12 cellular contexts compared by ENCODE assay signal in genomic region chr6:55913213-55914195, GRCh38.
A peak's percentile ranks its signal among the peaks of the same experiment; 100 is the strongest.
DNase-seq lines count a peak whose midpoint lies in the region; ATAC-seq and TF ChIP-seq lines count a peak whose summit lies in the region.
"Had no signal": no experiment of that assay in that cellular context is flagged by ENCODE, and none has a peak within 500 bp of the region (broad histone marks: within the 10 kb centered on the region; RNA-seq: fewer than 3 reads in every experiment).

No MANE protein-coding gene starts in this region.

- TF ChIP-seq POLR2A in GM18505 (IDR thresholded peaks at IDR 0.05; ENCODE audit: borderline replicate concordance, extremely low read depth, insufficient read depth, insufficient read length), result no peak

- ATAC-seq in GM18505 (IDR thresholded peaks at IDR 0.05; ENCODE audit: unreplicated experiment), result peak; percentile 82
- ATAC-seq in stimulated activated naive CD8-positive, alpha-beta T cell treated with anti-CD3 and anti-CD28 coated beads, Interleukin-15, Interleukin-2, amounts not matched to agents 100 U/mL and 50 U/mL, for 24 hours, result no peak
- ATAC-seq: body of pancreas had no signal

- no peak overlapping the region for H3K4me3 ChIP-seq in foreskin fibroblast (ENCODE audit: low read depth in 1 of 2, low read length in 2 of 2)
- H3K4me3 ChIP-seq: body of pancreas, stomach had no signal

- DNase-seq in HEK293T (ENCODE audit: extremely low spot score) (no peak), NCI-H524 (lab: John Stamatoyannopoulos, UW) (peak; percentile 42 to 66), foreskin fibroblast (peak; percentile 4 to 50), cerebellar nuclear complex (lab: John Stamatoyannopoulos, UW) (no peak), NCI-H2107 treated with DMSO at 0.1 percent for 48 hours (lab: John Stamatoyannopoulos, UW; ENCODE audit: unreplicated experiment) (no peak), amniotic stem cell (lab: John Stamatoyannopoulos, UW) (no peak)
- no peak for DNase-seq in stimulated activated naive CD8-positive, alpha-beta T cell treated with anti-CD3 and anti-CD28 coated beads, Interleukin-15, Interleukin-2, amounts not matched to agents 100 U/mL and 50 U/mL, for 24 hours
- DNase-seq: body of pancreas, kidney glomerular epithelial cell, MM.1S, stomach had no signal

- no peak for TF ChIP-seq CTCF in foreskin fibroblast (IDR thresholded peaks at IDR 0.05; ENCODE audit: low read depth, low read length)

- CTCF ChIA-PET in HEK293T (lab: Yijun Ruan, JAX), result no interaction called here

- POLR2A ChIA-PET in HEK293T (lab: Yijun Ruan, JAX), result interaction anchor here (0.6 kb wide), 1 partner anchor 14 kb away, joined by 3 read pairs; no protein-coding TSS in a partner anchor

TF ChIP-seq in HEK293T, 16 proteins besides CTCF, POLR2A, EP300 and RAD21:
- peak; percentile 96 for TF ChIP-seq PKNOX1 (IDR thresholded peaks at IDR 0.05)
- no peak for TF ChIP-seq L3MBTL2 (conservative IDR thresholded peaks at IDR 0.05)
- TF ChIP-seq ARNT (IDR thresholded peaks at IDR 0.05), result peak; percentile 4; the same call in 1 of the 2 replicates
- peak; percentile 24; the same call in 1 of the 2 replicates for TF ChIP-seq BHLHE40 (IDR thresholded peaks at IDR 0.05; ENCODE audit: borderline replicate concordance)
- TF ChIP-seq ELF4 (IDR thresholded peaks at IDR 0.05), result no peak
- peak; percentile 90 for TF ChIP-seq CTBP1 (IDR thresholded peaks at IDR 0.05; ENCODE audit: borderline replicate concordance)

Comparison
In these comparisons a context has a peak if more than half of its experiments do, and no peak if none do; other contexts are left out.
1. DNase-seq: peak in NCI-H524 (2 of 2) and foreskin fibroblast (2 of 2); none in HEK293T (single experiment), cerebellar nuclear complex (0 of 2), NCI-H2107 treated with DMSO at 0.1 percent for 48 hours (single experiment), amniotic stem cell (single experiment) and stimulated activated naive CD8-positive, alpha-beta T cell treated with anti-CD3 and anti-CD28 coated beads, Interleukin-15, Interleukin-2, amounts not matched to agents 100 U/mL and 50 U/mL, for 24 hours (single experiment).